In genomic region chr4:55948726-55949479, GRCh38 we compare ENCODE assay signal across 1 cellular context.
TF ChIP-seq lines count a peak whose summit lies in the region.

Gene CEP135, plus strand, starts transcription at chr4:55948945. Its CDS starts 3,186 bp downstream, at chr4:55952131.

TF ChIP-seq in GM12878, 131 proteins besides CTCF, POLR2A, EP300 and RAD21 (continued from another document and continues in another):
- TF ChIP-seq, protein P1, sequence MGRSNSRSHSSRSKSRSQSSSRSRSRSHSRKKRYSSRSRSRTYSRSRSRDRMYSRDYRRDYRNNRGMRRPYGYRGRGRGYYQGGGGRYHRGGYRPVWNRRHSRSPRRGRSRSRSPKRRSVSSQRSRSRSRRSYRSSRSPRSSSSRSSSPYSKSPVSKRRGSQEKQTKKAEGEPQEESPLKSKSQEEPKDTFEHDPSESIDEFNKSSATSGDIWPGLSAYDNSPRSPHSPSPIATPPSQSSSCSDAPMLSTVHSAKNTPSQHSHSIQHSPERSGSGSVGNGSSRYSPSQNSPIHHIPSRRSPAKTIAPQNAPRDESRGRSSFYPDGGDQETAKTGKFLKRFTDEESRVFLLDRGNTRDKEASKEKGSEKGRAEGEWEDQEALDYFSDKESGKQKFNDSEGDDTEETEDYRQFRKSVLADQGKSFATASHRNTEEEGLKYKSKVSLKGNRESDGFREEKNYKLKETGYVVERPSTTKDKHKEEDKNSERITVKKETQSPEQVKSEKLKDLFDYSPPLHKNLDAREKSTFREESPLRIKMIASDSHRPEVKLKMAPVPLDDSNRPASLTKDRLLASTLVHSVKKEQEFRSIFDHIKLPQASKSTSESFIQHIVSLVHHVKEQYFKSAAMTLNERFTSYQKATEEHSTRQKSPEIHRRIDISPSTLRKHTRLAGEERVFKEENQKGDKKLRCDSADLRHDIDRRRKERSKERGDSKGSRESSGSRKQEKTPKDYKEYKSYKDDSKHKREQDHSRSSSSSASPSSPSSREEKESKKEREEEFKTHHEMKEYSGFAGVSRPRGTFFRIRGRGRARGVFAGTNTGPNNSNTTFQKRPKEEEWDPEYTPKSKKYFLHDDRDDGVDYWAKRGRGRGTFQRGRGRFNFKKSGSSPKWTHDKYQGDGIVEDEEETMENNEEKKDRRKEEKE (IDR thresholded peaks at IDR 0.05), result no peak
- TF ChIP-seq SIX5 (IDR thresholded peaks at IDR 0.05; ENCODE audit: low read depth, low read length, severe bottlenecking) (peak; percentile 22), ZNF217 (IDR thresholded peaks at IDR 0.05) (no peak; the same call in 1 of the 2 replicates), TCF3 (IDR thresholded peaks at IDR 0.05; ENCODE audit: borderline replicate concordance, insufficient read depth, low read depth, low read length) (peak; percentile 66; the same call in 1 of the 2 replicates), GABPA (IDR thresholded peaks at IDR 0.05; ENCODE audit: low read depth) (no peak), BRCA1 (IDR thresholded peaks at IDR 0.05; ENCODE audit: low read depth, low read length) (no peak), YY1 (IDR thresholded peaks at IDR 0.05; ENCODE audit: low read depth, low read length) (peak; percentile 94), HCFC1 (IDR thresholded peaks at IDR 0.05; ENCODE audit: low read length) (peak; percentile 53; the same call in 1 of the 2 replicates), BCL11A (IDR thresholded peaks at IDR 0.05; ENCODE audit: low read depth, low read length) (no peak), CHD1 (IDR thresholded peaks at IDR 0.05; ENCODE audit: low read depth, low read length) (no peak), EGR1 (IDR thresholded peaks at IDR 0.05; ENCODE audit: borderline replicate concordance in 1 of 2, low read depth in 2 of 2, low read length in 2 of 2) (peak; percentile 3 to 34; a peak in 1 of 3 replicates), HDAC2 (IDR thresholded peaks at IDR 0.05) (0 out of 2 replicates have a peak, but pooled peaks have one; percentile 73), KAT2A (conservative IDR thresholded peaks at IDR 0.05; ENCODE audit: control insufficient read depth, low read depth, low read length) (no peak), SREBF2 (IDR thresholded peaks at IDR 0.05; ENCODE audit: low read length) (no peak), MYB (IDR thresholded peaks at IDR 0.05; ENCODE audit: borderline replicate concordance, low read depth, low read length) (no peak), CEBPB (IDR thresholded peaks at IDR 0.05; ENCODE audit: borderline replicate concordance in 1 of 2, low read depth in 2 of 2, low read length in 2 of 2) (no peak), CUX1 (IDR thresholded peaks at IDR 0.05; ENCODE audit: insufficient replicate concordance, low read depth, low read length) (peak; percentile 44), IKZF1 (conservative IDR thresholded peaks at IDR 0.05) (peak; percentile 87), ZBTB33 (IDR thresholded peaks at IDR 0.05) (no peak), ESRRA (IDR thresholded peaks at IDR 0.05; ENCODE audit: low read length) (0 out of 2 replicates have a peak, but pooled peaks have one; percentile 36), SMC3 (IDR thresholded peaks at IDR 0.05; ENCODE audit: borderline replicate concordance, low read length) (peak; percentile 85; the same call in 1 of the 2 replicates), ZNF384 (IDR thresholded peaks at IDR 0.05; ENCODE audit: borderline replicate concordance, low read depth, low read length) (no peak), TCF7 (IDR thresholded peaks at IDR 0.05; ENCODE audit: borderline replicate concordance) (no peak), ZBTB4 (CRISPR knock-in tag; IDR thresholded peaks at IDR 0.05) (no peak), ELK1 (IDR thresholded peaks at IDR 0.05; ENCODE audit: low read depth, low read length) (peak; percentile 81), HDAC6 (IDR thresholded peaks at IDR 0.05; ENCODE audit: unreplicated experiment) (no peak), TBL1XR1 (IDR thresholded peaks at IDR 0.05; ENCODE audit: low read depth, low read length) (peak; percentile 25; the same call in 1 of the 2 replicates), STAT1 (conservative IDR thresholded peaks at IDR 0.05) (peak; percentile 28; the same call in 1 of the 2 replicates), CREB1 (IDR thresholded peaks at IDR 0.05; ENCODE audit: low read depth) (peak; percentile 74), ZNF622 (IDR thresholded peaks at IDR 0.05) (no peak), DPF2 (IDR thresholded peaks at IDR 0.05) (peak; percentile 89), ZBTB11 (CRISPR knock-in tag; IDR thresholded peaks at IDR 0.05) (no peak), NKRF (conservative IDR thresholded peaks at IDR 0.05) (peak; percentile 100), RFX5 (IDR thresholded peaks at IDR 0.05; ENCODE audit: low read depth, low read length) (peak; percentile 49; the same call in 1 of the 2 replicates), SMARCA5 (IDR thresholded peaks at IDR 0.05) (peak; percentile 98)
- TF ChIP-seq, protein P2, sequence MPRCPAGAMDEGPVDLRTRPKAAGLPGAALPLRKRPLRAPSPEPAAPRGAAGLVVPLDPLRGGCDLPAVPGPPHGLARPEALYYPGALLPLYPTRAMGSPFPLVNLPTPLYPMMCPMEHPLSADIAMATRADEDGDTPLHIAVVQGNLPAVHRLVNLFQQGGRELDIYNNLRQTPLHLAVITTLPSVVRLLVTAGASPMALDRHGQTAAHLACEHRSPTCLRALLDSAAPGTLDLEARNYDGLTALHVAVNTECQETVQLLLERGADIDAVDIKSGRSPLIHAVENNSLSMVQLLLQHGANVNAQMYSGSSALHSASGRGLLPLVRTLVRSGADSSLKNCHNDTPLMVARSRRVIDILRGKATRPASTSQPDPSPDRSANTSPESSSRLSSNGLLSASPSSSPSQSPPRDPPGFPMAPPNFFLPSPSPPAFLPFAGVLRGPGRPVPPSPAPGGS (IDR thresholded peaks at IDR 0.05; ENCODE audit: borderline replicate concordance, insufficient read depth, low read depth, low read length, poor library complexity, severe bottlenecking), result peak; percentile 34
